1 cellular context compared by ENCODE assay signal in genomic region chr7:55018361-55019328, GRCh38.
TF ChIP-seq lines count a peak whose summit lies in the region.

TSS of gene EGFR (plus strand) at chr7:55019017. CDS start at chr7:55019278, 261 bp downstream.

TF ChIP-seq in HepG2, 621 proteins besides CTCF, POLR2A, EP300 and RAD21 (continued from another document and continues in another):
- TF ChIP-seq ZBTB26 (CRISPR knock-in tag; IDR thresholded peaks at IDR 0.05; ENCODE audit: borderline replicate concordance) (no peak), PTBP1 (IDR thresholded peaks at IDR 0.05; ENCODE audit: low read depth, low read length, poor library complexity, severe bottlenecking) (no peak), ZEB1 (IDR thresholded peaks at IDR 0.05; ENCODE audit: insufficient replicate concordance, low read depth) (no peak), ZFX (CRISPR knock-in tag; IDR thresholded peaks at IDR 0.05; ENCODE audit: low read depth) (peak; percentile 21; the same call in 1 of the 2 replicates), STAT5B (CRISPR knock-in tag; IDR thresholded peaks at IDR 0.05) (no peak), CBX5 (CRISPR knock-in tag; IDR thresholded peaks at IDR 0.05; ENCODE audit: borderline replicate concordance) (no peak), KAT7 (CRISPR knock-in tag; IDR thresholded peaks at IDR 0.05; ENCODE audit: borderline replicate concordance) (no peak), ZNF777 (CRISPR knock-in tag; IDR thresholded peaks at IDR 0.05) (peak; percentile 90), ZNF740 (CRISPR knock-in tag; IDR thresholded peaks at IDR 0.05) (no peak), FOXJ3 (CRISPR knock-in tag; IDR thresholded peaks at IDR 0.05; ENCODE audit: borderline replicate concordance) (no peak), ZBTB2 (CRISPR knock-in tag; IDR thresholded peaks at IDR 0.05; ENCODE audit: low read depth) (peak; percentile 58; the same call in 1 of the 2 replicates), ARNTL (CRISPR knock-in tag; IDR thresholded peaks at IDR 0.05) (no peak), TOE1 (CRISPR knock-in tag; IDR thresholded peaks at IDR 0.05) (no peak), HNRNPL (IDR thresholded peaks at IDR 0.05; ENCODE audit: low read depth, low read length) (peak; percentile 55; the same call in 1 of the 2 replicates), ZBTB34 (CRISPR knock-in tag; IDR thresholded peaks at IDR 0.05) (no peak), ZNF30 (CRISPR knock-in tag; IDR thresholded peaks at IDR 0.05) (no peak), ATF7 (IDR thresholded peaks at IDR 0.05) (no peak), ATF7 (CRISPR knock-in tag; IDR thresholded peaks at IDR 0.05) (no peak), MAZ (IDR thresholded peaks at IDR 0.05; ENCODE audit: borderline replicate concordance, low read depth, low read length) (no peak), MAZ (CRISPR knock-in tag; IDR thresholded peaks at IDR 0.05; ENCODE audit: low read depth) (peak; percentile 47; the same call in 1 of the 2 replicates), CREBL2 (CRISPR knock-in tag; IDR thresholded peaks at IDR 0.05; ENCODE audit: borderline replicate concordance) (no peak), PHF20 (CRISPR knock-in tag; IDR thresholded peaks at IDR 0.05) (no peak), PRDM4 (CRISPR knock-in tag; IDR thresholded peaks at IDR 0.05; ENCODE audit: borderline replicate concordance) (no peak), HNRNPLL (IDR thresholded peaks at IDR 0.05; ENCODE audit: low read depth, low read length, poor library complexity, severe bottlenecking) (peak; percentile 79), JDP2 (CRISPR knock-in tag; IDR thresholded peaks at IDR 0.05; ENCODE audit: borderline replicate concordance) (no peak), PCBP1 (IDR thresholded peaks at IDR 0.05; ENCODE audit: borderline replicate concordance, low read depth, low read length) (no peak), MAFG (CRISPR knock-in tag; IDR thresholded peaks at IDR 0.05) (no peak), ZNF235 (CRISPR knock-in tag; IDR thresholded peaks at IDR 0.05; ENCODE audit: borderline replicate concordance) (no peak), ZNF704 (CRISPR knock-in tag; IDR thresholded peaks at IDR 0.05; ENCODE audit: borderline replicate concordance) (no peak), MAX (IDR thresholded peaks at IDR 0.05) (peak; percentile 48; the same call in 1 of the 2 replicates), IRX3 (CRISPR knock-in tag; IDR thresholded peaks at IDR 0.05; ENCODE audit: borderline replicate concordance, low read depth) (0 out of 2 replicates have a peak, but pooled peaks have one; percentile 12), EEA1 (CRISPR knock-in tag; IDR thresholded peaks at IDR 0.05; ENCODE audit: borderline replicate concordance) (no peak), KDM1A (CRISPR knock-in tag; IDR thresholded peaks at IDR 0.05) (no peak), UBTF (CRISPR knock-in tag; IDR thresholded peaks at IDR 0.05) (peak; percentile 52; the same call in 1 of the 2 replicates), GPBP1L1 (CRISPR knock-in tag; IDR thresholded peaks at IDR 0.05) (no peak), HNRNPUL1 (IDR thresholded peaks at IDR 0.05; ENCODE audit: low read depth, low read length) (no peak), ZNF782 (CRISPR knock-in tag; IDR thresholded peaks at IDR 0.05; ENCODE audit: borderline replicate concordance) (no peak), MIER3 (CRISPR knock-in tag; IDR thresholded peaks at IDR 0.05; ENCODE audit: borderline replicate concordance) (no peak), FIP1L1 (IDR thresholded peaks at IDR 0.05; ENCODE audit: borderline replicate concordance, insufficient read depth, low read depth, low read length) (no peak), ZNF367 (CRISPR knock-in tag; IDR thresholded peaks at IDR 0.05; ENCODE audit: borderline replicate concordance) (no peak), ZNF790 (CRISPR knock-in tag; IDR thresholded peaks at IDR 0.05; ENCODE audit: borderline replicate concordance) (no peak), THAP11 (CRISPR knock-in tag; IDR thresholded peaks at IDR 0.05) (no peak), MTF1 (CRISPR knock-in tag; IDR thresholded peaks at IDR 0.05) (no peak), ZNF550 (CRISPR knock-in tag; IDR thresholded peaks at IDR 0.05; ENCODE audit: borderline replicate concordance) (0 out of 2 replicates have a peak, but pooled peaks have one; percentile 21), ZNF547 (CRISPR knock-in tag; IDR thresholded peaks at IDR 0.05) (no peak), SRSF1 (optimal IDR thresholded peaks at IDR 0.05; ENCODE audit: low read depth, low read length) (no peak), SALL1 (CRISPR knock-in tag; IDR thresholded peaks at IDR 0.05) (no peak; the same call in 1 of the 2 replicates), ZNF460 (CRISPR knock-in tag; IDR thresholded peaks at IDR 0.05; ENCODE audit: borderline replicate concordance) (no peak), HNF1B (CRISPR knock-in tag; IDR thresholded peaks at IDR 0.05) (no peak), ZNF556 (CRISPR knock-in tag; IDR thresholded peaks at IDR 0.05; ENCODE audit: borderline replicate concordance) (no peak), MBD4 (IDR thresholded peaks at IDR 0.05; ENCODE audit: borderline replicate concordance, low read length) (no peak), DR1 (CRISPR knock-in tag; IDR thresholded peaks at IDR 0.05) (no peak), SETDB1 (CRISPR knock-in tag; IDR thresholded peaks at IDR 0.05; ENCODE audit: borderline replicate concordance) (no peak), KMT2A (CRISPR knock-in tag; IDR thresholded peaks at IDR 0.05) (no peak; the same call in 1 of the 2 replicates), ZBTB8A (CRISPR knock-in tag; IDR thresholded peaks at IDR 0.05; ENCODE audit: borderline replicate concordance, low read depth) (no peak), RFXAP (CRISPR knock-in tag; IDR thresholded peaks at IDR 0.05; ENCODE audit: borderline replicate concordance) (no peak), STAG1 (CRISPR knock-in tag; IDR thresholded peaks at IDR 0.05) (no peak), ZSCAN21 (CRISPR knock-in tag; IDR thresholded peaks at IDR 0.05; ENCODE audit: borderline replicate concordance) (no peak)
